ENCODE assay signal across 21 cellular contexts in the genomic region with DNA sequence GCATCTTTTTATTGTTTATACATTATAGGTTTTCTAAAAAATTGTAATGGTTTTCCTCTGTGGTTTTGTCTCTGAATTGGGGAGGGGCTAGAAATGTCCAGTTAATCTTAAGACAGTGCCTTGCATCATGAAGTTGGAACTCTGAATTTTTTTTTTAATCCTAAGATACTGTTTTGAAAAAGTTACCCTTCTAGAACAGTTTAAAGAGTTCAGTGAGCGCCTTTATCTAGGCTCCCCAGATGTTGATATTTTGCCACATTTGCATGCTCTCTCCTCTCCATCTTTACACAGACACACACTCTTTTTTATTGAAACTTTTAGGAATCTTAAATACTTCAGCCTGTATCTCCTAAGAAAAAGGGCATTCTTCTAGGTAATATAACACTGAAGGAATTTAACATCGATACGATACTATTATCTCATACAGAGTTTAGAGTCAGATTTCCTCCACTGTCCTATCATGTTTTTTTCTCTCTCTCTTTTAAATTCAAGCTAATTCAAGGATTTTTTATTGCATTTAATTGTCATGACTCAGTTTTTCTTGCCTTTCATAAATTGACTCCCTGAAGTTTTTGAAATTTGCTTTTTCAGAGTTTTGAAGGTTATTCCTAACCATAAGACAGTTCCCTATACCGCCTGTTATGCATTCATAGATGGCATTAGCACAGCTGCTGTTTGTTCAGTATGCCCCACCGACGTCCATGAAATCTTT. TPM values are rescaled to one million over a fixed set of nuclear protein-coding genes. Genes with fewer than 3 reads are reported as not detected.
"Had no signal": no experiment of that assay in that cellular context is flagged by ENCODE, and none has a peak within 500 bp of the region (broad histone marks: within the 10 kb centered on the region; RNA-seq: fewer than 3 reads in every experiment).

No MANE protein-coding gene starts in this region.

- H3K4me3 ChIP-seq: body of pancreas, dorsolateral prefrontal cortex, left ventricle myocardium inferior, sigmoid colon, upper lobe of right lung had no signal

- H3K9me3 Mint-ChIP-seq: activated B cell treated with CpG ODN at 0.5 μM for 24 hours; activated CD4-positive, alpha-beta memory T cell treated with anti-CD3 and anti-CD28 coated beads, Interleukin-2, amount 10 ng/mL, durations not matched to agents 7 days and 5 days; activated naive CD8-positive, alpha-beta T cell treated with anti-CD3 and anti-CD28 coated beads, Interleukin-2, amount 10 ng/mL, durations not matched to agents 7 days and 5 days; activated T-helper 17 cell treated with anti-CD3 and anti-CD28 coated beads, Interleukin-2, amount 50 U/mL, for 72 hours; endodermal cell; nephron progenitor cell; stimulated activated memory B cell treated with anti-CD40 and anti-IgM and Interleukin-4, amounts not matched to agents 10 μg/mL and 1 μg/mL and 100 μg/mL, for 72 hours had no signal

- H3K27me3 ChIP-seq: body of pancreas, dorsolateral prefrontal cortex, sigmoid colon, upper lobe of right lung had no signal

- H3K27ac ChIP-seq: body of pancreas, sigmoid colon, upper lobe of right lung had no signal

- H3K36me3 ChIP-seq: left ventricle myocardium inferior, sigmoid colon, upper lobe of right lung had no signal

- H3K27me3 Mint-ChIP-seq: activated B cell treated with CpG ODN at 0.5 μM for 24 hours; activated CD4-positive, alpha-beta memory T cell treated with anti-CD3 and anti-CD28 coated beads, Interleukin-2, amount 10 ng/mL, durations not matched to agents 7 days and 5 days; activated T-helper 17 cell treated with anti-CD3 and anti-CD28 coated beads, Interleukin-2, amount 50 U/mL, for 72 hours; stimulated activated memory B cell treated with anti-CD40 and anti-IgM and Interleukin-4, amounts not matched to agents 10 μg/mL and 1 μg/mL and 100 μg/mL, for 72 hours had no signal

- H3K36me3 Mint-ChIP-seq: activated naive CD8-positive, alpha-beta T cell treated with anti-CD3 and anti-CD28 coated beads, Interleukin-2, amount 10 ng/mL, durations not matched to agents 7 days and 5 days; stimulated activated memory B cell treated with anti-CD40 and anti-IgM and Interleukin-4, amounts not matched to agents 10 μg/mL and 1 μg/mL and 100 μg/mL, for 72 hours had no signal

- H3K9me3 ChIP-seq: body of pancreas, left ventricle myocardium inferior, sigmoid colon, upper lobe of right lung had no signal

- H3K4me1 Mint-ChIP-seq: activated B cell treated with CpG ODN at 0.5 μM for 24 hours; activated CD4-positive, alpha-beta memory T cell treated with anti-CD3 and anti-CD28 coated beads, Interleukin-2, amount 10 ng/mL, durations not matched to agents 7 days and 5 days; activated T-helper 17 cell treated with anti-CD3 and anti-CD28 coated beads, Interleukin-2, amount 50 U/mL, for 72 hours; nephron progenitor cell; stimulated activated memory B cell treated with anti-CD40 and anti-IgM and Interleukin-4, amounts not matched to agents 10 μg/mL and 1 μg/mL and 100 μg/mL, for 72 hours had no signal

- FAIRE-seq: kidney had no signal

- DNase-seq: activated B cell treated with CpG ODN at 0.5 μM for 24 hours; activated CD4-positive, alpha-beta memory T cell treated with anti-CD3 and anti-CD28 coated beads, Interleukin-2, amount 10 ng/mL, durations not matched to agents 7 days and 5 days; activated CD4-positive, alpha-beta T cell treated with anti-CD3 and anti-CD28 coated beads for 48 hours; activated naive CD4-positive, alpha-beta T cell; activated naive CD8-positive, alpha-beta T cell treated with anti-CD3 and anti-CD28 coated beads, Interleukin-2, amount 10 ng/mL, durations not matched to agents 7 days and 5 days; activated T-cell treated with anti-CD3 and anti-CD28 coated beads, Interleukin-2, amount 50 U/mL, for 1 hour; body of pancreas; dorsolateral prefrontal cortex; endodermal cell; head of caudate nucleus; kidney; left ventricle myocardium inferior; mammary epithelial cell; nephron progenitor cell; nucleus accumbens; sigmoid colon; stimulated activated CD4-positive, alpha-beta T cell treated with anti-CD3 and anti-CD28 coated beads, Interleukin-4, amount 100 ng/mL, for 4 hours; T-helper 2 cell; upper lobe of right lung had no signal

- H3K4me1 ChIP-seq: body of pancreas, sigmoid colon, upper lobe of right lung had no signal

- H3K4me3 Mint-ChIP-seq: activated B cell treated with CpG ODN at 0.5 μM for 24 hours; activated CD4-positive, alpha-beta memory T cell treated with anti-CD3 and anti-CD28 coated beads, Interleukin-2, amount 10 ng/mL, durations not matched to agents 7 days and 5 days; activated naive CD8-positive, alpha-beta T cell treated with anti-CD3 and anti-CD28 coated beads, Interleukin-2, amount 10 ng/mL, durations not matched to agents 7 days and 5 days; activated T-helper 17 cell treated with anti-CD3 and anti-CD28 coated beads, Interleukin-2, amount 50 U/mL, for 72 hours; endodermal cell; nephron progenitor cell; stimulated activated memory B cell treated with anti-CD40 and anti-IgM and Interleukin-4, amounts not matched to agents 10 μg/mL and 1 μg/mL and 100 μg/mL, for 72 hours had no signal

- ATAC-seq: activated T-helper 17 cell treated with anti-CD3 and anti-CD28 coated beads, Interleukin-2, amount 50 U/mL, for 72 hours; body of pancreas; stimulated activated memory B cell treated with anti-CD40 and anti-IgM and Interleukin-4, amounts not matched to agents 10 μg/mL and 1 μg/mL and 100 μg/mL, for 72 hours; upper lobe of right lung had no signal

- H3K27ac Mint-ChIP-seq: activated B cell treated with CpG ODN at 0.5 μM for 24 hours; activated CD4-positive, alpha-beta memory T cell treated with anti-CD3 and anti-CD28 coated beads, Interleukin-2, amount 10 ng/mL, durations not matched to agents 7 days and 5 days; activated naive CD8-positive, alpha-beta T cell treated with anti-CD3 and anti-CD28 coated beads, Interleukin-2, amount 10 ng/mL, durations not matched to agents 7 days and 5 days; activated T-helper 17 cell treated with anti-CD3 and anti-CD28 coated beads, Interleukin-2, amount 50 U/mL, for 72 hours; endodermal cell; nephron progenitor cell; stimulated activated memory B cell treated with anti-CD40 and anti-IgM and Interleukin-4, amounts not matched to agents 10 μg/mL and 1 μg/mL and 100 μg/mL, for 72 hours had no signal

RNA-seq across cellular contexts. Expression of a gene that starts 31.5 kb away (rescaled TPM):
- polyA plus RNA-seq: mammary epithelial cell had no signal
